In the genomic region with DNA sequence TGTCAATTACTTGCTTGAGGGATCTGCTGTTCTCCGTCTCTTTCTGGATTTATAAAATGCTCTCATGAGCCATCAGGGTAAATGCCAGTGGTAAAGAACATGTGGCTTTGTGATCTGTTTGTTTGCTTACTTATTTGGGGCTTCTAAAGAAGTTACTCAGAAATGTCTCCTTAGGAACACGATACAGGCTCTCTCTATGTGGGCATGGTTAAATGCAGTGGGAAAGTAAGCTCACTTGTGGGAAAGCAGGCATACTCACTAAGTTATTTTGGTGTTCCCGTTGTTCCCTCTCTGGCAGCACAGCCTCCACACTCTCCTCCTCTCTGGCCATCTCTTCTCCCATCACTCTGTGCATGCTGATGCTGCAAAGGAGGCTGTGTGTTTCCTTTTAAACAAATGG, we compare ENCODE assay signal across 16 cellular contexts. TPM values are rescaled to one million over a fixed set of nuclear protein-coding genes. Genes with fewer than 3 reads are reported as not detected.
DNase-seq lines count a peak whose midpoint lies in the region; ATAC-seq and TF ChIP-seq lines count a peak whose summit lies in the region.
"Had no signal": no experiment of that assay in that cellular context is flagged by ENCODE, and none has a peak within 500 bp of the region (broad histone marks: within the 10 kb centered on the region; RNA-seq: fewer than 3 reads in every experiment).

No MANE protein-coding gene starts in this region.

- H3K4me3 Mint-ChIP-seq in T-helper 17 cell (no peak overlapping the region), osteocyte (ENCODE audit: unreplicated experiment) (no peak overlapping the region)

- H3K4me1 Mint-ChIP-seq in T-helper 17 cell (peaks cover 5% of the 10 kb centered on the region), osteocyte (ENCODE audit: unreplicated experiment) (peaks cover 72% of the 10 kb centered on the region)

- TF ChIP-seq EP300 in gastroesophageal sphincter (IDR thresholded peaks at IDR 0.05): no peak

- H3K27ac ChIP-seq in gastroesophageal sphincter: peak overlapping the region in 3 of 4 donors; percentile 43 to 79 (median 70)
- H3K27ac ChIP-seq: colonic mucosa, ovary, PC-9 had no signal

- H3K9me3 ChIP-seq in T-helper 17 cell (ENCODE audit: control insufficient read depth, low read length, poor library complexity, severe bottlenecking): no peaks in the 10 kb centered on the region
- no peaks in the 10 kb centered on the region for H3K9me3 ChIP-seq in gastroesophageal sphincter
- H3K9me3 ChIP-seq: colonic mucosa, MG63, ovary had no signal

- TF ChIP-seq POLR2A in gastroesophageal sphincter (IDR thresholded peaks at IDR 0.05): no peak

- WGBS in gastroesophageal sphincter (ENCODE audit: low coverage in 1 of 2), 2 donors: 83% methylated on average over 3 of the region's 3 CpGs; no CpG with 5 or more reads in 1 of the 2 donors

- no peaks in the 10 kb centered on the region for H3K9me3 Mint-ChIP-seq in osteocyte (ENCODE audit: unreplicated experiment)

- H3K27ac Mint-ChIP-seq in T-helper 17 cell (peak overlapping the region; percentile 66), osteocyte (ENCODE audit: unreplicated experiment) (peak overlapping the region; percentile 55)

- TF ChIP-seq CTCF in gastroesophageal sphincter (IDR thresholded peaks at IDR 0.05): no peak
- TF ChIP-seq CTCF in osteocyte (IDR thresholded peaks at IDR 0.05): no peak

- no peaks in the 10 kb centered on the region for H3K27me3 ChIP-seq in gastroesophageal sphincter
- H3K27me3 ChIP-seq: colonic mucosa, MG63, ovary had no signal

- peaks cover 5 to 98% (median 36%) of the 10 kb centered on the region in 3 donors for H3K4me1 ChIP-seq in gastroesophageal sphincter

- no peak overlapping the region for H3K4me3 ChIP-seq in gastroesophageal sphincter
- H3K4me3 ChIP-seq: colonic mucosa, MG63, ovary, PC-9 had no signal

- no peaks in the 10 kb centered on the region for H3K27me3 Mint-ChIP-seq in T-helper 17 cell
- no peaks in the 10 kb centered on the region for H3K27me3 Mint-ChIP-seq in osteocyte (ENCODE audit: unreplicated experiment)

- H3K36me3 Mint-ChIP-seq in T-helper 17 cell (ENCODE audit: low read depth): peaks cover 8% of the 10 kb centered on the region
- peaks cover 7% of the 10 kb centered on the region for H3K36me3 Mint-ChIP-seq in osteocyte (ENCODE audit: unreplicated experiment)

- peak; percentile 92 for DNase-seq in LHCN-M2 (ENCODE audit: low read depth)
- DNase-seq in T-helper 17 cell: no peak
- DNase-seq in osteocyte (ENCODE audit: extremely low spot score, unreplicated experiment): no peak
- DNase-seq in ecto neural progenitor cell (ENCODE audit: low spot score): no peak
- no peak for DNase-seq in NCI-H2171 (lab: John Stamatoyannopoulos, UW)
- DNase-seq: activated effector memory CD4-positive, alpha-beta T cell treated with anti-CD3 and anti-CD28 coated beads, Interleukin-2, amount 50 U/mL, for 16 hours; C1 segment of cervical spinal cord; colonic mucosa; MG63; NCI-H2081; NCI-H748 treated with DMSO at 0.1 percent for 48 hours; ovary; PC-9; small intestine had no signal

- H3K36me3 ChIP-seq in gastroesophageal sphincter: peaks cover 0 to 1% of the 10 kb centered on the region in 2 donors
- H3K36me3 ChIP-seq: colonic mucosa, ovary had no signal

- no peak for ATAC-seq in T-helper 17 cell
- ATAC-seq in gastroesophageal sphincter: no peak
- no peak for ATAC-seq in GM21381 (IDR thresholded peaks at IDR 0.05; ENCODE audit: unreplicated experiment)

RNA-seq across cellular contexts. Expression of a gene that starts 44.7 kb away (rescaled TPM):
- total RNA-seq in LHCN-M2 (2014; rRNA removed) (33.5 and 35.3 TPM in 2 replicates), T-helper 17 cell (10 to 100 TPM; 15.5 to 16.0 TPM), gastroesophageal sphincter (10 to 100 TPM in 3 of 4 donors, 1 to 10 TPM in 1; 9.8 to 14.8 (median 12.5) TPM), osteocyte (16.2 and 17.9 TPM in 2 replicates)
- polyA plus RNA-seq in LHCN-M2 (2012): 10.4 TPM

RNA-seq across cellular contexts. Expression of a gene that starts 45.0 kb away (rescaled TPM):
- total RNA-seq in LHCN-M2 (2014; rRNA removed): 15.8 and 21.3 TPM in 2 replicates
- polyA plus RNA-seq in LHCN-M2 (2012): 8.6 TPM
- 10 to 100 TPM; 47.7 to 51.2 TPM for total RNA-seq in T-helper 17 cell
- 10 to 100 TPM; 17.1 to 26.8 (median 23.7) TPM for total RNA-seq in gastroesophageal sphincter
- total RNA-seq in osteocyte: 26.9 and 28.5 TPM in 2 replicates
